14 cellular contexts compared by ENCODE assay signal in genomic region chr1:8455700-8456305, GRCh38.
DNase-seq lines count a peak whose midpoint lies in the region; ATAC-seq and TF ChIP-seq lines count a peak whose summit lies in the region.
"Had no signal": no experiment of that assay in that cellular context is flagged by ENCODE, and none has a peak within 500 bp of the region (broad histone marks: within the 10 kb centered on the region; RNA-seq: fewer than 3 reads in every experiment).

No MANE protein-coding gene starts in this region.

- no peaks in the 10 kb centered on the region for H3K27me3 Mint-ChIP-seq in MCF 10A (ENCODE audit: insufficient read depth, unreplicated experiment)
- H3K27me3 Mint-ChIP-seq in CD4-positive, alpha-beta T cell: no peaks in the 10 kb centered on the region
- H3K27me3 Mint-ChIP-seq: activated naive CD8-positive, alpha-beta T cell had no signal

- in situ Hi-C loops in GM23248 (cut with MboI): no loop called here

- H3F3A ChIP-seq in GM23248 (ENCODE audit: insufficient read depth): peaks cover 32% of the 10 kb centered on the region

- H3K36me3 Mint-ChIP-seq in MCF 10A (ENCODE audit: insufficient read depth, unreplicated experiment): peaks cover 11% of the 10 kb centered on the region
- peaks cover 13% of the 10 kb centered on the region for H3K36me3 Mint-ChIP-seq in CD4-positive, alpha-beta T cell (ENCODE audit: low read depth)

- peaks cover 17% of the 10 kb centered on the region for H3K4me1 Mint-ChIP-seq in MCF 10A (ENCODE audit: insufficient read depth, unreplicated experiment)
- peaks cover 34% of the 10 kb centered on the region for H3K4me1 Mint-ChIP-seq in CD4-positive, alpha-beta T cell (ENCODE audit: low read depth)

- 30 to 32% methylated on average over 7 of the region's 7 CpGs for WGBS in GM23248 (ENCODE audit: low coverage in 1 of 2, low lambda C conversion rate in 2 of 2, missing lambda C conversion rate in 2 of 2), 2 experiments

- no peak overlapping the region for H3K4me3 Mint-ChIP-seq in MCF 10A (ENCODE audit: unreplicated experiment)
- H3K4me3 Mint-ChIP-seq in CD4-positive, alpha-beta T cell: no peak overlapping the region
- H3K4me3 Mint-ChIP-seq: activated naive CD8-positive, alpha-beta T cell had no signal

- H3K36me3 ChIP-seq in GM23248 (ENCODE audit: low read depth) (no peaks in the 10 kb centered on the region), iPS-18a (ENCODE audit: control insufficient read depth, low read depth, low read length) (no peaks in the 10 kb centered on the region), skeletal muscle tissue (ENCODE audit: control insufficient read depth in 3 of 3, insufficient read depth in 3 of 3, low read length in 3 of 3) (no peaks in the 10 kb centered on the region)

- H3K4me3 ChIP-seq in GM23248 (peak overlapping the region; percentile 12; the same call in 1 of the 2 replicates), iPS-18a (ENCODE audit: low read length) (no peak overlapping the region), skeletal muscle tissue (ENCODE audit: low read length in 3 of 3) (no peak overlapping the region)

- H3K9me3 ChIP-seq in GM23248 (ENCODE audit: low read depth): no peaks in the 10 kb centered on the region
- no peaks in the 10 kb centered on the region for H3K9me3 ChIP-seq in iPS-18a (ENCODE audit: control insufficient read depth, low read depth, low read length)
- H3K9me3 ChIP-seq in skeletal muscle tissue (ENCODE audit: control insufficient read depth in 3 of 3, low read length in 3 of 3): no peaks in the 10 kb centered on the region
- no peaks in the 10 kb centered on the region for H3K9me3 ChIP-seq in CD4-positive, alpha-beta T cell (ENCODE audit: control insufficient read depth, low read length)

- H3K4me2 ChIP-seq in GM23248 (ENCODE audit: unreplicated experiment): peak overlapping the region; percentile 61
- H3K4me2 ChIP-seq: KMS-11 had no signal

- no peaks in the 10 kb centered on the region for H4K20me1 ChIP-seq in GM23248 (ENCODE audit: insufficient read depth)

- intact Hi-C loops in MCF 10A (cut with micrococcal nuclease): no loop called here
- intact Hi-C loops in CD4-positive, alpha-beta T cell (cut with DNase I, micrococcal nuclease): no loop called here

- peaks cover 27% of the 10 kb centered on the region for H3K4me1 ChIP-seq in GM23248 (ENCODE audit: insufficient read depth)
- H3K4me1 ChIP-seq in iPS-18a (ENCODE audit: control insufficient read depth, low read depth, low read length): peaks cover 37% of the 10 kb centered on the region
- H3K4me1 ChIP-seq in skeletal muscle tissue (ENCODE audit: control insufficient read depth in 3 of 3, insufficient read depth in 3 of 3, low read length in 3 of 3): peaks cover 10 to 17% (median 11%) of the 10 kb centered on the region in 3 donors

- no peak for ATAC-seq in CD4-positive, alpha-beta T cell (ENCODE audit: poor library complexity)
- ATAC-seq in HG02885 (IDR thresholded peaks at IDR 0.05; ENCODE audit: poor library complexity, unreplicated experiment): no peak
- ATAC-seq: left lobe of liver had no signal

- H3K79me2 ChIP-seq in GM23248 (ENCODE audit: insufficient read depth): peaks cover 60% of the 10 kb centered on the region

- H3K9me2 ChIP-seq in GM23248 (ENCODE audit: insufficient read depth): no peaks in the 10 kb centered on the region

- CTCF ChIA-PET in MCF 10A (lab: Yijun Ruan, JAX): interaction anchor here (1.0 kb wide), 1 partner anchor 16 kb away, joined by 4 read pairs; no protein-coding TSS in a partner anchor
- CTCF ChIA-PET in CD4-positive, alpha-beta T cell (lab: Charles Lee): no interaction called here

- POLR2A ChIA-PET in MCF 10A (lab: Yijun Ruan, JAX): interaction anchor here (0.9 to 2.2 kb wide), 6 partner anchors 14 to 70 kb away, joined by 3 to 8 read pairs (median 4); no protein-coding TSS in a partner anchor
- POLR2A ChIA-PET in CD4-positive, alpha-beta T cell (lab: Charles Lee): no interaction called here

- H3K27ac Mint-ChIP-seq in MCF 10A (ENCODE audit: low read depth, unreplicated experiment): peak overlapping the region; percentile 76
- no peak overlapping the region for H3K27ac Mint-ChIP-seq in CD4-positive, alpha-beta T cell
- H3K27ac Mint-ChIP-seq: activated naive CD8-positive, alpha-beta T cell had no signal

- H3K9ac ChIP-seq in GM23248: peak overlapping the region; percentile 30
- H3K9ac ChIP-seq in iPS-18a (ENCODE audit: low read length): no peak overlapping the region
- peak overlapping the region in 1 of 3 donors; percentile 36 for H3K9ac ChIP-seq in skeletal muscle tissue (ENCODE audit: low read depth in 1 of 3, low read length in 3 of 3)
- H3K9ac ChIP-seq: KMS-11 had no signal

- BruUV-seq in MCF 10A (replicated peaks; lab: Mats Ljungman, UMichigan): no TSS peak

- H3K27me3 ChIP-seq in GM23248 (replicated peaks; ENCODE audit: insufficient read depth) (no peaks in the 10 kb centered on the region), iPS-18a (ENCODE audit: control insufficient read depth, insufficient read depth, low read length) (no peaks in the 10 kb centered on the region), skeletal muscle tissue (ENCODE audit: control insufficient read depth in 3 of 3, insufficient read depth in 3 of 3, low read length in 3 of 3) (no peaks in the 10 kb centered on the region)
- H3K27me3 ChIP-seq in CD4-positive, alpha-beta T cell (ENCODE audit: control insufficient read depth, insufficient read depth, low read length): no peaks in the 10 kb centered on the region

- no peak for TF ChIP-seq CTCF in MCF 10A (IDR thresholded peaks at IDR 0.05; ENCODE audit: unreplicated experiment)
- no peak for TF ChIP-seq CTCF in CD4-positive, alpha-beta T cell (IDR thresholded peaks at IDR 0.05)

- peak overlapping the region; percentile 25; the same call in 1 of the 2 replicates for H2AFZ ChIP-seq in GM23248

- H3K9me3 Mint-ChIP-seq in MCF 10A (ENCODE audit: unreplicated experiment): no peaks in the 10 kb centered on the region
- H3K9me3 Mint-ChIP-seq in CD4-positive, alpha-beta T cell: no peaks in the 10 kb centered on the region

- H3K27ac ChIP-seq in GM23248: peak overlapping the region; percentile 68
- peak overlapping the region; percentile 20 for H3K27ac ChIP-seq in iPS-18a (ENCODE audit: low read length)
- H3K27ac ChIP-seq in skeletal muscle tissue (ENCODE audit: low read depth, low read length): peak overlapping the region; percentile 48
- H3K27ac ChIP-seq in CD4-positive, alpha-beta T cell (ENCODE audit: low read depth, low read length): no peak overlapping the region
- H3K27ac ChIP-seq: KMS-11 had no signal

- DNase-seq in GM23248 (peak; percentile 56), MCF 10A (ENCODE audit: unreplicated experiment) (no peak), COLO668 (lab: John Stamatoyannopoulos, UW; ENCODE audit: unreplicated experiment) (no peak), iPS-NIHi7 (ENCODE audit: extremely low spot score) (no peak)
- no peak for DNase-seq in CD4-positive, alpha-beta T cell
- DNase-seq: AML-193; NCI-H345; stimulated activated CD4-positive, alpha-beta T cell treated with anti-CD3 and anti-CD28 coated beads, Interleukin-12 subunit alpha, Interleukin-12 subunit beta, amount 100 ng/mL, for 4 hours had no signal
